8 cellular contexts compared by ENCODE assay signal in the genomic region with DNA sequence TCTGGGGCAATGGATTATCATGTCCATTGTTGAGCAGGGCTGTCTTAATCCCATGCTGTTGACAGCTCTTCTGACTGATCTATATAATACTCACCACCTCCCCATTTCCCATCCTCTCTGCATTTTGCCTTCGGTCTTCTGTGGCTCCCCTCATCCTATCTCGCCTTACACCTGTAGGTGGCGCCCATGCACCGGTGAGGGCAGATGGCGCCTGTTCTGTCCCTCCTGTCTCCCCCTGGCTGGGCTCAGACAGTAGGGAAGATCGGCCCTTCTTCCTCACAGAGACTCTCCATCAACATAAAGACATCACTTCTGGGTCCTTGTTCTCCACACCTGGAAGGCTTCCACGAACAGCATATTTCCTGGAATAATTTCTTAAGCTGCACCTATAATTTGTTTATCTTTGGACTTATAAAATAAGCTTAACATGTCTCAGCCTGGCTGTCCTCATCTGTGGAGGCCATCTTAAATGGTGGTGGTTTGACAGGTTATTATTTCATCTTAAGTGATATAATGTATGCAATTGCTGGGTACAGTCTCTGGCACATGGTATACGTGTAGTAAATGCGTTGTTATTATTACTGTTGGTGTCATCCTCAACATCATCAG. TPM values are rescaled to one million over a fixed set of nuclear protein-coding genes. Genes with fewer than 3 reads are reported as not detected.
DNase-seq lines count a peak whose midpoint lies in the region; ATAC-seq, FAIRE-seq and TF ChIP-seq lines count a peak whose summit lies in the region.

No MANE protein-coding gene starts in this region.

- TF ChIP-seq POLR2A in heart left ventricle (IDR thresholded peaks at IDR 0.05), result no peak

- H3K4me3 ChIP-seq in heart left ventricle, result no peak overlapping the region

- peak; percentile 98 for TF ChIP-seq CTCF in D721Med (IDR thresholded peaks at IDR 0.05; ENCODE audit: insufficient read depth, missing control alignments)
- TF ChIP-seq CTCF in heart left ventricle (IDR thresholded peaks at IDR 0.05), result peak; percentile 35 to 81 (median 61)

- H3K4me1 ChIP-seq in heart left ventricle, result no peaks in the 10 kb centered on the region

- H3K27me3 ChIP-seq in heart left ventricle, result peaks cover 0 to 4% (median 0%) of the 10 kb centered on the region in 9 donors

- no peak overlapping the region for H3K27ac ChIP-seq in heart left ventricle

- WGBS in heart left ventricle, 4 donors, result 16 to 22% (median 18%) methylated on average over 9 of the region's 9 CpGs

- H3K36me3 ChIP-seq in heart left ventricle, result no peaks in the 10 kb centered on the region

- H3K9me3 Mint-ChIP-seq in activated T-helper 1 cell treated with anti-CD3 and anti-CD28 coated beads, Interleukin-12 subunit alpha, Interleukin-12 subunit beta, Interleukin-2, Interleukin-4 antibody, amounts not matched to agents 30 ng/mL and 10 ng/mL and 1 ng/mL, durations not matched to agents 14 hours and 24 hours and 36 hours, result no peaks in the 10 kb centered on the region

- intact Hi-C loops in activated T-helper 1 cell treated with anti-CD3 and anti-CD28 coated beads, Interleukin-12 subunit alpha, Interleukin-12 subunit beta, Interleukin-2, Interleukin-4 antibody, amounts not matched to agents 30 ng/mL and 10 ng/mL and 1 ng/mL, durations not matched to agents 14 hours and 24 hours and 36 hours (cut with micrococcal nuclease), result loop anchor here (1.0 kb wide), 2 partner anchors 180 to 809 kb away; no protein-coding TSS in a partner anchor
- intact Hi-C loops in heart left ventricle (cut with DNase I) (loop anchor here (2.0 to 10.0 kb wide), 6 partner anchors 178 to 812 kb away; no protein-coding TSS in a partner anchor), sciatic nerve (cut with DNase I) (no loop called here)

- DNase-seq in D721Med (ENCODE audit: insufficient read length, low spot score) (peak; percentile 63), GM19239 (ENCODE audit: insufficient read length, low spot score) (peak; percentile 49), NCI-H2227 treated with DMSO at 0.1 percent for 48 hours (lab: John Stamatoyannopoulos, UW) (peak; percentile 26), heart left ventricle (peak; percentile 35 to 73 (median 38)), sciatic nerve (ENCODE audit: low spot score) (peak; percentile 70), NCI-H1930 (lab: John Stamatoyannopoulos, UW) (no peak)
- DNase-seq in activated T-helper 1 cell treated with anti-CD3 and anti-CD28 coated beads, Interleukin-12 subunit alpha, Interleukin-12 subunit beta, Interleukin-2, Interleukin-4 antibody, amounts not matched to agents 30 ng/mL and 10 ng/mL and 1 ng/mL, durations not matched to agents 14 hours and 24 hours and 36 hours (ENCODE audit: low spot score), result peak; percentile 16

- H3K27ac Mint-ChIP-seq in activated T-helper 1 cell treated with anti-CD3 and anti-CD28 coated beads, Interleukin-12 subunit alpha, Interleukin-12 subunit beta, Interleukin-2, Interleukin-4 antibody, amounts not matched to agents 30 ng/mL and 10 ng/mL and 1 ng/mL, durations not matched to agents 14 hours and 24 hours and 36 hours, result no peak overlapping the region

- no peaks in the 10 kb centered on the region for H3K4me1 Mint-ChIP-seq in activated T-helper 1 cell treated with anti-CD3 and anti-CD28 coated beads, Interleukin-12 subunit alpha, Interleukin-12 subunit beta, Interleukin-2, Interleukin-4 antibody, amounts not matched to agents 30 ng/mL and 10 ng/mL and 1 ng/mL, durations not matched to agents 14 hours and 24 hours and 36 hours (ENCODE audit: low read depth)

- H3K4me3 Mint-ChIP-seq in activated T-helper 1 cell treated with anti-CD3 and anti-CD28 coated beads, Interleukin-12 subunit alpha, Interleukin-12 subunit beta, Interleukin-2, Interleukin-4 antibody, amounts not matched to agents 30 ng/mL and 10 ng/mL and 1 ng/mL, durations not matched to agents 14 hours and 24 hours and 36 hours, result no peak overlapping the region

- no peaks in the 10 kb centered on the region for H3K27me3 Mint-ChIP-seq in activated T-helper 1 cell treated with anti-CD3 and anti-CD28 coated beads, Interleukin-12 subunit alpha, Interleukin-12 subunit beta, Interleukin-2, Interleukin-4 antibody, amounts not matched to agents 30 ng/mL and 10 ng/mL and 1 ng/mL, durations not matched to agents 14 hours and 24 hours and 36 hours (ENCODE audit: insufficient read depth)

- peak; percentile 99 for FAIRE-seq in D721Med (lab: Jason Lieb, UNC)
- FAIRE-seq in GM19239 (lab: Jason Lieb, UNC), result peak; percentile 53

- ATAC-seq in HG03103 (IDR thresholded peaks at IDR 0.05; ENCODE audit: low read depth, unreplicated experiment) (peak; percentile 99), heart left ventricle (peak; percentile 67 to 86 (median 80)), sciatic nerve (peak; percentile 59)

- H3K36me3 Mint-ChIP-seq in activated T-helper 1 cell treated with anti-CD3 and anti-CD28 coated beads, Interleukin-12 subunit alpha, Interleukin-12 subunit beta, Interleukin-2, Interleukin-4 antibody, amounts not matched to agents 30 ng/mL and 10 ng/mL and 1 ng/mL, durations not matched to agents 14 hours and 24 hours and 36 hours (ENCODE audit: low read depth), result no peaks in the 10 kb centered on the region

- H3K9me3 ChIP-seq in heart left ventricle, result no peaks in the 10 kb centered on the region

RNA-seq across cellular contexts. Expression of a gene that starts 10.9 kb away (rescaled TPM):
- not detected in 2 replicates for total RNA-seq in activated T-helper 1 cell treated with anti-CD3 and anti-CD28 coated beads, Interleukin-12 subunit alpha, Interleukin-12 subunit beta, Interleukin-2, Interleukin-4 antibody, amounts not matched to agents 30 ng/mL and 10 ng/mL and 1 ng/mL, durations not matched to agents 14 hours and 24 hours and 36 hours
- total RNA-seq in heart left ventricle (under 1 TPM in 2 of 9 donors, not detected in 7; 0.15 to 0.20 TPM), sciatic nerve (2.4 TPM)
- under 1 TPM in 1 of 2 donors, not detected in 1; 0.03 TPM for polyA plus RNA-seq in heart left ventricle

Comparison
In these comparisons a context has a peak if more than half of its experiments do, and no peak if none do; other contexts are left out.
1. DNase-seq: peak in D721Med (single experiment), GM19239 (single experiment), NCI-H2227 treated with DMSO at 0.1 percent for 48 hours (single experiment), activated T-helper 1 cell treated with anti-CD3 and anti-CD28 coated beads, Interleukin-12 subunit alpha, Interleukin-12 subunit beta, Interleukin-2, Interleukin-4 antibody, amounts not matched to agents 30 ng/mL and 10 ng/mL and 1 ng/mL, durations not matched to agents 14 hours and 24 hours and 36 hours (single experiment), heart left ventricle (5 of 5) and sciatic nerve (single experiment); none in NCI-H1930 (0 of 2).
2. Peak in every context shown above with its lines, with median percentiles within 50 percentile points of each other: ATAC-seq.